In the genomic region with DNA sequence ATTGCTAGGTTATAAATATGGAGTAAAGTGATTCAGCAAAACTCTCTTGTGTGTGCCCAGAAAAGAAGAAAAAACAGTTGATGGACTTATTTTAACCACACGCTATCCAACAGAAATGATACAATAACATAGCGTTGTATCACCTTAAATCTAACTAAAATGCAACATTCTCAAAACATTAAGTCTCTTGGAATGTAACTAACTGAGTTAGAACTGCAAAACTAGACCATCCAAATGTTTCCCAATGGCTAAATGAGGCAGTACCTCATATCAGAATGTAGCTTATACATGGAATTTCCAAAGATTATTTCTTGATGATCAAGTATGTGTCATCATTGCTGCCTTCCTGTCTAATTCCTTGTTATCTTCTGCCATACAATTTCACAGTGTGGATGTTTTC, we compare ENCODE assay signal across 27 cellular contexts.
DNase-seq lines count a peak whose midpoint lies in the region; TF ChIP-seq lines count a peak whose summit lies in the region.
"Had no signal": no experiment of that assay in that cellular context is flagged by ENCODE, and none has a peak within 500 bp of the region (broad histone marks: within the 10 kb centered on the region; RNA-seq: fewer than 3 reads in every experiment).

No MANE protein-coding gene starts in this region.

- TF ChIP-seq CTCF in ascending aorta (IDR thresholded peaks at IDR 0.05) (no peak), fibroblast of pulmonary artery (IDR thresholded peaks at IDR 0.05; ENCODE audit: low read length, missing control alignments) (no peak), sigmoid colon (IDR thresholded peaks at IDR 0.05) (no peak)

- DNase-seq in GM03348 (ENCODE audit: low spot score) (peak; percentile 61), ascending aorta (ENCODE audit: low spot score in 2 of 2) (no peak), fibroblast of pulmonary artery (ENCODE audit: low read depth) (peak; percentile 66), cerebellar nuclear complex (lab: John Stamatoyannopoulos, UW) (no peak), sigmoid colon (no peak)
- no peak for DNase-seq in activated T-cell treated with anti-CD3 and anti-CD28 coated beads, Interleukin-2, amount 50 U/mL, for 1 hour
- no peak for DNase-seq in activated CD4-positive, alpha-beta memory T cell treated with anti-CD3 and anti-CD28 coated beads for 36 hours
- DNase-seq: 8988T; activated CD4-positive, alpha-beta T cell treated with anti-CD3 and anti-CD28 coated beads, Interleukin-2, amount 10 ng/mL, durations not matched to agents 24 days and 14 days; activated gamma-delta T cell treated with Interleukin-2 at 50 U/mL for 16 hours; activated T-cell treated with anti-CD3 and anti-CD28 coated beads, Interleukin-2, amount 50 U/mL, for 4 hours; BE2C; CD8-positive, alpha-beta memory T cell; DMS153; islet precursor cell; left ventricle myocardium inferior; NCI-H1092 treated with DMSO at 0.1 percent for 48 hours; NCI-H187; NCI-H510A treated with DMSO at 0.1 percent for 48 hours; SJCRH30; stimulated activated CD4-positive, alpha-beta T cell treated with anti-CD3 and anti-CD28 coated beads, Interleukin-1b, Interleukin-23, amount 100 ng/mL, for 48 hours; stimulated activated naive CD8-positive, alpha-beta T cell treated with anti-CD3 and anti-CD28 coated beads, Interleukin-15, Interleukin-2, amounts not matched to agents 100 U/mL and 50 U/mL, for 24 hours; T1000 had no signal

- TF ChIP-seq POLR2A in sigmoid colon (IDR thresholded peaks at IDR 0.05), result no peak

- H3K4me1 Mint-ChIP-seq in activated CD4-positive, alpha-beta memory T cell treated with anti-CD3 and anti-CD28 coated beads for 36 hours (ENCODE audit: low read depth), result no peaks in the 10 kb centered on the region
- H3K4me1 Mint-ChIP-seq: activated CD4-positive, alpha-beta T cell treated with anti-CD3 and anti-CD28 coated beads, Interleukin-2, amount 10 ng/mL, durations not matched to agents 24 days and 14 days; CD8-positive, alpha-beta memory T cell; GM23338; WTC11 had no signal

- H3K4me1 ChIP-seq in ACC112 (ENCODE audit: control insufficient read depth, insufficient read depth, low read length, unreplicated experiment) (peaks cover 9% of the 10 kb centered on the region), ascending aorta (peaks cover 0 to 8% of the 10 kb centered on the region in 2 donors), sigmoid colon (no peaks in the 10 kb centered on the region)
- H3K4me1 ChIP-seq: BE2C, left ventricle myocardium inferior, SJCRH30 had no signal

- H3K36me3 ChIP-seq in ACC112 (ENCODE audit: insufficient read depth, low read length) (no peaks in the 10 kb centered on the region), ascending aorta (no peaks in the 10 kb centered on the region), sigmoid colon (no peaks in the 10 kb centered on the region)
- H3K36me3 ChIP-seq: BE2C, left ventricle myocardium inferior, SJCRH30 had no signal

- H3K27me3 ChIP-seq in ACC112 (ENCODE audit: insufficient read depth, low read length) (no peaks in the 10 kb centered on the region), ascending aorta (no peaks in the 10 kb centered on the region), sigmoid colon (no peaks in the 10 kb centered on the region)
- H3K27me3 ChIP-seq: BE2C, SJCRH30 had no signal

- H3K4me3 Mint-ChIP-seq in activated CD4-positive, alpha-beta memory T cell treated with anti-CD3 and anti-CD28 coated beads for 36 hours, result no peak overlapping the region
- H3K4me3 Mint-ChIP-seq: activated CD4-positive, alpha-beta T cell treated with anti-CD3 and anti-CD28 coated beads, Interleukin-2, amount 10 ng/mL, durations not matched to agents 24 days and 14 days; activated T-cell treated with anti-CD3 and anti-CD28 coated beads, Interleukin-2, amount 50 U/mL, for 4 hours; CD8-positive, alpha-beta memory T cell; GM23338; WTC11 had no signal

- no peaks in the 10 kb centered on the region for H3K27me3 Mint-ChIP-seq in activated CD4-positive, alpha-beta memory T cell treated with anti-CD3 and anti-CD28 coated beads for 36 hours
- H3K27me3 Mint-ChIP-seq: activated CD4-positive, alpha-beta T cell treated with anti-CD3 and anti-CD28 coated beads, Interleukin-2, amount 10 ng/mL, durations not matched to agents 24 days and 14 days; CD8-positive, alpha-beta memory T cell had no signal

- CTCF ChIA-PET in activated CD4-positive, alpha-beta memory T cell treated with anti-CD3 and anti-CD28 coated beads for 36 hours (lab: Charles Lee), result no interaction called here

- POLR2A ChIA-PET in activated CD4-positive, alpha-beta memory T cell treated with anti-CD3 and anti-CD28 coated beads for 36 hours (lab: Charles Lee), result no interaction called here

- no peaks in the 10 kb centered on the region for H3K36me3 Mint-ChIP-seq in activated CD4-positive, alpha-beta memory T cell treated with anti-CD3 and anti-CD28 coated beads for 36 hours
- H3K36me3 Mint-ChIP-seq: CD8-positive, alpha-beta memory T cell; WTC11 had no signal

- no peak overlapping the region for H3K27ac Mint-ChIP-seq in activated CD4-positive, alpha-beta memory T cell treated with anti-CD3 and anti-CD28 coated beads for 36 hours
- H3K27ac Mint-ChIP-seq: activated CD4-positive, alpha-beta T cell treated with anti-CD3 and anti-CD28 coated beads, Interleukin-2, amount 10 ng/mL, durations not matched to agents 24 days and 14 days; CD8-positive, alpha-beta memory T cell; GM23338; WTC11 had no signal

- H3K79me2 ChIP-seq in ACC112 (ENCODE audit: control insufficient read depth, insufficient read depth, low read length, unreplicated experiment), result no peaks in the 10 kb centered on the region

- H2AFZ ChIP-seq in ACC112 (ENCODE audit: low read length, unreplicated experiment), result no peak overlapping the region
- H2AFZ ChIP-seq: GM23338 had no signal

- 91 to 94% methylated on average over 2 of the region's 2 CpGs for whole genome bisulfite sequencing in sigmoid colon, 2 donors

- H3K4me3 ChIP-seq in ACC112 (ENCODE audit: low read depth, low read length) (no peak overlapping the region), ascending aorta (no peak overlapping the region), fibroblast of pulmonary artery (replicated peaks; ENCODE audit: low read depth, low read length) (no peak overlapping the region), sigmoid colon (no peak overlapping the region)
- H3K4me3 ChIP-seq: GM23338, K562, left ventricle myocardium inferior, SJCRH30 had no signal

- H3K9me3 ChIP-seq in ascending aorta (no peaks in the 10 kb centered on the region), sigmoid colon (no peaks in the 10 kb centered on the region)
- H3K9me3 ChIP-seq: BE2C, left ventricle myocardium inferior, SJCRH30 had no signal

- H3K27ac ChIP-seq in ACC112 (ENCODE audit: low read depth, low read length) (peak overlapping the region; percentile 87), ascending aorta (peak overlapping the region; percentile 55 to 67), sigmoid colon (no peak overlapping the region)
- H3K27ac ChIP-seq: left ventricle myocardium inferior, SJCRH30 had no signal

- H3K9me3 Mint-ChIP-seq in activated CD4-positive, alpha-beta memory T cell treated with anti-CD3 and anti-CD28 coated beads for 36 hours, result peaks cover 12% of the 10 kb centered on the region
- H3K9me3 Mint-ChIP-seq: GM23338, WTC11 had no signal

- TF ChIP-seq EP300 in sigmoid colon (IDR thresholded peaks at IDR 0.05), result no peak

- intact Hi-C loops in ascending aorta (cut with DNase I) (loop anchor here (5.0 kb wide), 3 partner anchors 41 to 186 kb away; a partner anchor contains a TSS), sigmoid colon (cut with DNase I) (no loop called here)
- intact Hi-C loops in activated CD4-positive, alpha-beta memory T cell treated with anti-CD3 and anti-CD28 coated beads for 36 hours (cut with micrococcal nuclease), result no loop called here

Comparison
In these comparisons a context has a peak if more than half of its experiments do, and no peak if none do; other contexts are left out.
1. H3K27ac ChIP-seq: peak in ACC112 (single experiment) and ascending aorta (2 of 2); none in sigmoid colon (0 of 4).
2. DNase-seq: peak in GM03348 (single experiment) and fibroblast of pulmonary artery (single experiment); none in ascending aorta (0 of 2), cerebellar nuclear complex (0 of 2), activated T-cell treated with anti-CD3 and anti-CD28 coated beads, Interleukin-2, amount 50 U/mL, for 1 hour (single experiment), activated CD4-positive, alpha-beta memory T cell treated with anti-CD3 and anti-CD28 coated beads for 36 hours (single experiment) and sigmoid colon (single experiment).